Comparison of ENCODE assay signal across 24 cellular contexts in the genomic region with DNA sequence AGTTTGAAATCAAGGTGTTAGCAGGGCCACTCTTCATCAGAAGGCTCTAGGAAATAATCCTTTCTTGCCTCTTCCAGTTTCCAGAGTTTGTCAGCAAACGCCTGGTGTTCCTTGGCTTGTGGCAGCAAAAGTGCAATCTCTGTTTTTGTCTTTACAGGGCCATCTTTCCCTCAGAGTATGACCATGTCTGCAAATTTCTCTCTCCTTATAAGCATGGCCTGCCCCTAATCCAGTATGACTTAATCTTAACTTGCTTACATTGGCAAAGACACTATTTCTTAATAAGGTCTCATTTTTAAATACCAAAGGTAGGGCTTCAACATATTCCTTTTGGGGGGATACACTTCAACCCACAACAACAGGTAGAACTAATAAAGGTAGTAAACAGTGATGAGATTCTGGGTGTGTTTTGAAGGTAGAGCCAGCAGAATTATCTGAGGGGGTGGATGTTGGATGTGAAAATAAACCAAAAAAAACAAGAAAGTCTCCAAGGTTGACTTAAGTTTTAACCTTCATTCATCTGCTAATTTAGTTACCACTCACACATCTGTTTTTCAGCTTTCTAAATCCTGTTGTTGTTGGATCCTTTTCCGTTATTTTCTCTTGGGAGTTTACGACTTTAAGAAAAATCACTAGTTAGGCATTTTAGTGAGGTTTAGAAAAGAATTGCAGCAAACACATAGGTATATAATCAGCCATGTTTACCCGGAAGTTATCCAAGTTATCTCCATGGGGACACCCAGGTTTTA.
"Had no signal": no experiment of that assay in that cellular context is flagged by ENCODE, and none has a peak within 500 bp of the region (broad histone marks: within the 10 kb centered on the region; RNA-seq: fewer than 3 reads in every experiment).

No MANE protein-coding gene starts in this region.

- H3K36me3 Mint-ChIP-seq: activated CD8-positive, alpha-beta memory T cell treated with anti-CD3 and anti-CD28 coated beads, Interleukin-2, amount 10 ng/mL, durations not matched to agents 7 days and 5 days; activated naive CD4-positive, alpha-beta T cell treated with anti-CD3 and anti-CD28 coated beads, Interleukin-2, amount 50 U/mL, for 72 hours; type B pancreatic cell had no signal

- H3K27me3 Mint-ChIP-seq: activated CD4-positive, alpha-beta T cell treated with anti-CD3 and anti-CD28 coated beads for 36 hours; activated CD8-positive, alpha-beta memory T cell treated with anti-CD3 and anti-CD28 coated beads, Interleukin-2, amount 10 ng/mL, durations not matched to agents 7 days and 5 days; central memory CD8-positive, alpha-beta T cell; dendritic cell treated with granulocyte-macrophage colony-stimulating factor and Interleukin-4, amounts not matched to agents 40 ng/mL and 50 ng/mL, for 4 days; type B pancreatic cell had no signal

- H3K9me3 Mint-ChIP-seq: endodermal cell, neural crest cell had no signal

- H3K4me3 Mint-ChIP-seq: activated CD4-positive, alpha-beta T cell treated with anti-CD3 and anti-CD28 coated beads for 36 hours; activated CD8-positive, alpha-beta memory T cell treated with anti-CD3 and anti-CD28 coated beads, Interleukin-2, amount 10 ng/mL, durations not matched to agents 7 days and 5 days; activated CD8-positive, alpha-beta T cell treated with anti-CD3 and anti-CD28 coated beads, Interleukin-2, amount 10 ng/mL, durations not matched to agents 7 days and 5 days; activated T-cell treated with anti-CD3 and anti-CD28 coated beads, Interleukin-2, amount 50 U/mL, for 72 hours; central memory CD8-positive, alpha-beta T cell; dendritic cell treated with granulocyte-macrophage colony-stimulating factor and Interleukin-4, amounts not matched to agents 40 ng/mL and 50 ng/mL, for 4 days; endodermal cell; neural crest cell; T-helper 2 cell treated with Interferon-gamma antibody and Interleukin-4, amounts not matched to agents 5 μg/mL and 100 μg/mL, for 36 hours; type B pancreatic cell had no signal

- ATAC-seq: activated CD4-positive, alpha-beta T cell treated with anti-CD3 and anti-CD28 coated beads for 36 hours; activated CD8-positive, alpha-beta memory T cell treated with anti-CD3 and anti-CD28 coated beads, Interleukin-2, amount 10 ng/mL, durations not matched to agents 7 days and 5 days; activated CD8-positive, alpha-beta T cell treated with anti-CD3 and anti-CD28 coated beads, Interleukin-2, amount 10 ng/mL, durations not matched to agents 7 days and 5 days; activated naive CD4-positive, alpha-beta T cell treated with anti-CD3 and anti-CD28 coated beads, Interleukin-2, amount 50 U/mL, for 72 hours; activated T-cell treated with anti-CD3 and anti-CD28 coated beads, Interleukin-2, amount 50 U/mL, for 72 hours had no signal

- H3K4me1 ChIP-seq: esophagus squamous epithelium, spleen, vagina had no signal

- H3K4me1 Mint-ChIP-seq: activated CD4-positive, alpha-beta T cell treated with anti-CD3 and anti-CD28 coated beads for 36 hours; activated CD8-positive, alpha-beta memory T cell treated with anti-CD3 and anti-CD28 coated beads, Interleukin-2, amount 10 ng/mL, durations not matched to agents 7 days and 5 days; central memory CD8-positive, alpha-beta T cell; neural crest cell had no signal

- DNase-seq: activated CD4-positive, alpha-beta T cell treated with anti-CD3 and anti-CD28 coated beads for 36 hours; activated CD4-positive, CD25-positive, alpha-beta regulatory T cell; activated CD8-positive, alpha-beta memory T cell treated with anti-CD3 and anti-CD28 coated beads, Interleukin-2, amount 10 ng/mL, durations not matched to agents 7 days and 5 days; activated CD8-positive, alpha-beta T cell treated with anti-CD3 and anti-CD28 coated beads, Interleukin-2, amount 10 ng/mL, durations not matched to agents 7 days and 5 days; activated naive CD4-positive, alpha-beta T cell; activated T-cell treated with anti-CD3 and anti-CD28 coated beads, Interleukin-2, amount 50 U/mL, for 72 hours; endodermal cell; esophagus squamous epithelium; foreskin melanocyte; islet precursor cell; mammary epithelial cell; right cardiac atrium; spleen; stimulated activated CD4-positive, alpha-beta T cell treated with anti-CD3 and anti-CD28 coated beads, Interleukin-2, amount 100 ng/mL, for 48 hours; stimulated activated naive CD4-positive, alpha-beta T cell treated with Interleukin-2 at 50 U/mL for 16 hours; T-helper 1 cell had no signal

- H3K4me3 ChIP-seq: esophagus squamous epithelium, spleen, vagina had no signal

- H3K36me3 ChIP-seq: esophagus squamous epithelium, spleen, vagina had no signal

- H3K27ac Mint-ChIP-seq: activated CD4-positive, alpha-beta T cell treated with anti-CD3 and anti-CD28 coated beads for 36 hours; activated CD8-positive, alpha-beta memory T cell treated with anti-CD3 and anti-CD28 coated beads, Interleukin-2, amount 10 ng/mL, durations not matched to agents 7 days and 5 days; activated CD8-positive, alpha-beta T cell treated with anti-CD3 and anti-CD28 coated beads, Interleukin-2, amount 10 ng/mL, durations not matched to agents 7 days and 5 days; activated naive CD4-positive, alpha-beta T cell treated with anti-CD3 and anti-CD28 coated beads, Interleukin-2, amount 50 U/mL, for 72 hours; activated T-cell treated with anti-CD3 and anti-CD28 coated beads, Interleukin-2, amount 50 U/mL, for 72 hours; dendritic cell treated with granulocyte-macrophage colony-stimulating factor and Interleukin-4, amounts not matched to agents 40 ng/mL and 50 ng/mL, for 4 days; endodermal cell; T-helper 2 cell treated with Interferon-gamma antibody and Interleukin-4, amounts not matched to agents 5 μg/mL and 100 μg/mL, for 36 hours; type B pancreatic cell had no signal

- H3K9me3 ChIP-seq: esophagus squamous epithelium, spleen, vagina had no signal

- H3K27me3 ChIP-seq: esophagus squamous epithelium, spleen, vagina had no signal

- H3K27ac ChIP-seq: epithelial cell of prostate, esophagus squamous epithelium, spleen, vagina had no signal
